Comparison of ENCODE assay signal across 9 cellular contexts in the genomic region with DNA sequence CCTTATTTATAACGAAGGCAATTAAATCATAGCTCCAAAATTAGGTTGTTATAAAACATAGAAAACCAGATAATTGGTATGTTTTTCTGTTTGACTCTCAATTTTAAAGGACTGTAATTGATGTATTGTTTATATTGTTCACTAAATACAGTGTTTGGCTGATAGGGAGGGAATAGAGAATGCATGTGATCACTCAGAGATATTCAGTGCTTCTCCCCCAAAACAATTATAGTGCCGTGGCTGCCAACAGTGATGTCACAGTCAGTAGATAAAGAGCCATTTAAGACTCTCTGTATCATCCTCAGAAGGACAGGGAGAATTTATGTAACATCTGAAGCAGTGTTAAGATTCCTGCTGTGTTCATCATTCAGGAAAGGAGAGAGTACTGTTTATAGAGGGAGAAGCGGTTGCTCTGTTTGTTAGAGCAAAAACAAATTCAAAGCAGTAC.
A peak's percentile ranks its signal among the peaks of the same experiment; 100 is the strongest.
DNase-seq lines count a peak whose midpoint lies in the region; ATAC-seq and TF ChIP-seq lines count a peak whose summit lies in the region.
"Had no signal": no experiment of that assay in that cellular context is flagged by ENCODE, and none has a peak within 500 bp of the region (broad histone marks: within the 10 kb centered on the region; RNA-seq: fewer than 3 reads in every experiment).

No MANE protein-coding gene starts in this region.

- in situ Hi-C loops in SK-MEL-5 (cut with HindIII; ENCODE audit: low pct_unique_long_range_greater_than_20kb, low sequenced_read_pairs): no loop called here

- WGBS in smooth muscle cell (ENCODE audit: low lambda C conversion rate): 32% methylated on average over 3 of the region's 3 CpGs

- peak; percentile 82 for DNase-seq in SK-MEL-5 (ENCODE audit: low read depth, low spot score)
- DNase-seq in foreskin melanocyte: peak; percentile 91
- DNase-seq in smooth muscle cell (lab: John Stamatoyannopoulos, UW; ENCODE audit: unreplicated experiment): no peak
- DNase-seq in upper lobe of right lung: no peak
- DNase-seq in NCI-H526 (lab: John Stamatoyannopoulos, UW): no peak
- DNase-seq: H7 had no signal

- no peak for TF ChIP-seq CTCF in smooth muscle cell (IDR thresholded peaks at IDR 0.05; ENCODE audit: borderline replicate concordance, insufficient read depth, poor library complexity, severe bottlenecking)
- no peak for TF ChIP-seq CTCF in upper lobe of right lung (IDR thresholded peaks at IDR 0.05)

- H3K36me3 ChIP-seq in smooth muscle cell (ENCODE audit: low read depth): no peaks in the 10 kb centered on the region
- H3K36me3 ChIP-seq in upper lobe of right lung: no peaks in the 10 kb centered on the region

- H3K27ac ChIP-seq in smooth muscle cell (ENCODE audit: low read depth) (peak overlapping the region; percentile 78), upper lobe of right lung (no peak overlapping the region)
- H3K27ac ChIP-seq: coronary artery had no signal

- peaks cover 11% of the 10 kb centered on the region for H3F3A ChIP-seq in smooth muscle cell (ENCODE audit: low read depth)

- peaks cover 31% of the 10 kb centered on the region for H3K79me2 ChIP-seq in smooth muscle cell (ENCODE audit: low read depth)

- peak overlapping the region; percentile 58 for H3K4me2 ChIP-seq in smooth muscle cell

- peaks cover 3% of the 10 kb centered on the region for H4K20me1 ChIP-seq in smooth muscle cell (ENCODE audit: low read depth)

- H3K9ac ChIP-seq in smooth muscle cell (ENCODE audit: low read depth): peak overlapping the region; percentile 31

- ATAC-seq in GM21619 (IDR thresholded peaks at IDR 0.05; ENCODE audit: unreplicated experiment) (peak; percentile 29), upper lobe of right lung (no peak), HG03039 (IDR thresholded peaks at IDR 0.05; ENCODE audit: unreplicated experiment) (no peak)

- H3K27me3 ChIP-seq in smooth muscle cell (ENCODE audit: low read depth) (no peaks in the 10 kb centered on the region), upper lobe of right lung (no peaks in the 10 kb centered on the region)

- H3K4me1 ChIP-seq in smooth muscle cell (ENCODE audit: low read depth): peaks cover 51% of the 10 kb centered on the region
- H3K4me1 ChIP-seq in upper lobe of right lung: peaks cover 7% of the 10 kb centered on the region

- no peak overlapping the region for H2AFZ ChIP-seq in smooth muscle cell (ENCODE audit: low read depth)

- intact Hi-C loops in upper lobe of right lung (cut with DNase I): no loop called here

- no peaks in the 10 kb centered on the region for H3K9me3 ChIP-seq in smooth muscle cell (replicated peaks; ENCODE audit: low read depth)
- H3K9me3 ChIP-seq in upper lobe of right lung: no peaks in the 10 kb centered on the region

- H3K4me3 ChIP-seq in smooth muscle cell (no peak overlapping the region), upper lobe of right lung (no peak overlapping the region)
- H3K4me3 ChIP-seq: coronary artery had no signal

Comparison
In these comparisons a context has a peak if more than half of its experiments do, and no peak if none do; other contexts are left out.
1. DNase-seq: peak in SK-MEL-5 (single experiment) and foreskin melanocyte (single experiment); none in smooth muscle cell (single experiment), upper lobe of right lung (single experiment) and NCI-H526 (0 of 2).